35 cellular contexts compared by ENCODE assay signal in genomic region chr2:122447237-122447636, GRCh38.
"Had no signal": no experiment of that assay in that cellular context is flagged by ENCODE, and none has a peak within 500 bp of the region (broad histone marks: within the 10 kb centered on the region; RNA-seq: fewer than 3 reads in every experiment).

No MANE protein-coding gene starts in this region.

- H3K27me3 ChIP-seq: MG63 had no signal

- DNase-seq: Karpas-422, Kasumi-1, MG63, MM.1S, MV-4-11, NCI-H1048, NCI-H1092, NCI-H1092 treated with DMSO at 0.1 percent for 48 hours, NCI-H1105, NCI-H1105 treated with DMSO at 0.1 percent for 48 hours, NCI-H1417, NCI-H1417 treated with DMSO at 0.1 percent for 48 hours, NCI-H1436, NCI-H1436 treated with DMSO at 0.1 percent for 48 hours, NCI-H146, NCI-H1694, NCI-H1694 treated with DMSO at 0.1 percent for 48 hours, NCI-H187, NCI-H187 treated with DMSO at 0.1 percent for 48 hours, NCI-H1930, NCI-H2029, NCI-H2029 treated with DMSO at 0.1 percent for 48 hours, NCI-H2081, NCI-H2081 treated with DMSO at 0.1 percent for 48 hours, NCI-H2107, NCI-H2171, NCI-H2171 treated with DMSO at 0.1 percent for 48 hours, NCI-H2227 treated with DMSO at 0.1 percent for 48 hours, NCI-H226, NCI-H345, NCI-H446, NCI-H446 treated with DMSO at 0.1 percent for 48 hours, NCI-H510A, NCI-H510A treated with DMSO at 0.1 percent for 48 hours had no signal

- H3K4me2 ChIP-seq: KMS-11 had no signal

- H3K4me3 ChIP-seq: MG63 had no signal

- H3K27ac ChIP-seq: KMS-11 had no signal

- H3K9ac ChIP-seq: KMS-11 had no signal

- H3K36me3 ChIP-seq: MG63 had no signal
